8 cellular contexts compared by ENCODE assay signal in genomic region chr3:156674911-156675743, GRCh38. TPM values are rescaled to one million over a fixed set of nuclear protein-coding genes. Genes with fewer than 3 reads are reported as not detected.
DNase-seq lines count a peak whose midpoint lies in the region; ATAC-seq and TF ChIP-seq lines count a peak whose summit lies in the region.

No MANE protein-coding gene starts in this region.

- H3K27ac ChIP-seq in heart left ventricle = peak overlapping the region; percentile 88 to 99 (median 96)
- H3K27ac ChIP-seq in parathyroid adenoma = peak overlapping the region; percentile 99
- peak overlapping the region; percentile 95 for H3K27ac ChIP-seq in vagina

- DNase-seq in CD14-positive monocyte (ENCODE audit: low spot score) (peak; percentile 45), HFFc6 (peak; percentile 15), SK-N-DZ (ENCODE audit: low spot score) (peak; percentile 61), heart left ventricle (peak; percentile 71 to 86 (median 75)), vagina (ENCODE audit: extremely low spot score in 2 of 2) (no peak)
- peak; percentile 61 for DNase-seq in activated naive CD8-positive, alpha-beta T cell treated with anti-CD3 and anti-CD28 coated beads, Interleukin-2, amount 50 U/mL, for 24 hours

- 0% methylated on average over 29 to 84 of the region's 84 CpGs for WGBS in heart left ventricle, 4 donors

- H3K4me1 ChIP-seq in heart left ventricle (peaks cover 3 to 58% (median 33%) of the 10 kb centered on the region in 12 donors), parathyroid adenoma (no peaks in the 10 kb centered on the region), vagina (peaks cover 34% of the 10 kb centered on the region)

- H3K9ac ChIP-seq in parathyroid adenoma = peak overlapping the region; percentile 99

- H3K4me2 ChIP-seq in parathyroid adenoma (ENCODE audit: low read length) = peak overlapping the region; percentile 85

- no peaks in the 10 kb centered on the region for H3K9me3 ChIP-seq in heart left ventricle
- H3K9me3 ChIP-seq in parathyroid adenoma (ENCODE audit: control insufficient read depth, low read length) = no peaks in the 10 kb centered on the region
- H3K9me3 ChIP-seq in vagina = no peaks in the 10 kb centered on the region

- peak overlapping the region; percentile 23 for H2AFZ ChIP-seq in parathyroid adenoma

- H3K4me3 Mint-ChIP-seq in CD14-positive monocyte (peak overlapping the region; percentile 95 to 98), HFFc6 (peak overlapping the region; percentile 98)
- H3K4me3 Mint-ChIP-seq in activated naive CD8-positive, alpha-beta T cell treated with anti-CD3 and anti-CD28 coated beads, Interleukin-2, amount 50 U/mL, for 24 hours = peak overlapping the region; percentile 95

- H3K27me3 ChIP-seq in heart left ventricle = no peaks in the 10 kb centered on the region
- no peaks in the 10 kb centered on the region for H3K27me3 ChIP-seq in parathyroid adenoma (ENCODE audit: control insufficient read depth, insufficient read depth, low read length)
- no peaks in the 10 kb centered on the region for H3K27me3 ChIP-seq in vagina

- H3K36me3 ChIP-seq in heart left ventricle (peaks cover 0 to 25% (median 20%) of the 10 kb centered on the region in 9 donors), parathyroid adenoma (ENCODE audit: control insufficient read depth, insufficient read depth, low read length) (no peaks in the 10 kb centered on the region), vagina (peaks cover 0 to 20% of the 10 kb centered on the region in 2 donors)

- TF ChIP-seq CTCF in CD14-positive monocyte (IDR thresholded peaks at IDR 0.05) (peak; percentile 53), HFFc6 (IDR thresholded peaks at IDR 0.05) (peak; percentile 77), heart left ventricle (IDR thresholded peaks at IDR 0.05) (peak; percentile 12 to 59 (median 47)), parathyroid adenoma (IDR thresholded peaks at IDR 0.05) (peak; percentile 42), vagina (IDR thresholded peaks at IDR 0.05) (peak; percentile 9 to 56 (median 16))

- H3K36me3 Mint-ChIP-seq in CD14-positive monocyte (peaks cover 18 to 23% of the 10 kb centered on the region in 2 donors), HFFc6 (ENCODE audit: low read depth) (peaks cover 45% of the 10 kb centered on the region)
- H3K36me3 Mint-ChIP-seq in activated naive CD8-positive, alpha-beta T cell treated with anti-CD3 and anti-CD28 coated beads, Interleukin-2, amount 50 U/mL, for 24 hours (ENCODE audit: low read depth) = peaks cover 27% of the 10 kb centered on the region

- TF ChIP-seq POLR2A in heart left ventricle (IDR thresholded peaks at IDR 0.05) = no peak
- TF ChIP-seq POLR2A in vagina (IDR thresholded peaks at IDR 0.05) = no peak

- H3K4me1 Mint-ChIP-seq in CD14-positive monocyte (peaks cover 65% of the 10 kb centered on the region), HFFc6 (ENCODE audit: low read depth) (peaks cover 53% of the 10 kb centered on the region)
- peaks cover 49% of the 10 kb centered on the region for H3K4me1 Mint-ChIP-seq in activated naive CD8-positive, alpha-beta T cell treated with anti-CD3 and anti-CD28 coated beads, Interleukin-2, amount 50 U/mL, for 24 hours

- H3K27me3 Mint-ChIP-seq in CD14-positive monocyte (ENCODE audit: low read depth in 3 of 3) = peaks cover 0 to 1% (median 0%) of the 10 kb centered on the region in 3 donors
- no peaks in the 10 kb centered on the region; the same call in 1 of the 2 replicates for H3K27me3 Mint-ChIP-seq in HFFc6 (ENCODE audit: insufficient read depth)
- H3K27me3 Mint-ChIP-seq in activated naive CD8-positive, alpha-beta T cell treated with anti-CD3 and anti-CD28 coated beads, Interleukin-2, amount 50 U/mL, for 24 hours = no peaks in the 10 kb centered on the region

- ATAC-seq in activated naive CD8-positive, alpha-beta T cell treated with anti-CD3 and anti-CD28 coated beads, Interleukin-2, amount 50 U/mL, for 24 hours = no peak
- ATAC-seq in heart left ventricle (peak in 3 of 4 donors; percentile 13 to 49 (median 29)), GM18909 (IDR thresholded peaks at IDR 0.05; ENCODE audit: poor library complexity, unreplicated experiment) (no peak)

- H3K9me3 Mint-ChIP-seq in CD14-positive monocyte (peaks cover 0 to 3% (median 0%) of the 10 kb centered on the region in 7 donors), HFFc6 (no peaks in the 10 kb centered on the region)
- no peaks in the 10 kb centered on the region for H3K9me3 Mint-ChIP-seq in activated naive CD8-positive, alpha-beta T cell treated with anti-CD3 and anti-CD28 coated beads, Interleukin-2, amount 50 U/mL, for 24 hours

- H3K79me2 ChIP-seq in parathyroid adenoma = peaks cover 42% of the 10 kb centered on the region

- H3K4me3 ChIP-seq in heart left ventricle (peak overlapping the region; percentile 66 to 97 (median 80)), parathyroid adenoma (ENCODE audit: low read depth, low read length) (peak overlapping the region; percentile 90), vagina (peak overlapping the region; percentile 67 to 91)

- peak overlapping the region; percentile 88 to 99 (median 97) for H3K27ac Mint-ChIP-seq in CD14-positive monocyte
- peak overlapping the region; percentile 94 for H3K27ac Mint-ChIP-seq in HFFc6
- peak overlapping the region; percentile 69 for H3K27ac Mint-ChIP-seq in activated naive CD8-positive, alpha-beta T cell treated with anti-CD3 and anti-CD28 coated beads, Interleukin-2, amount 50 U/mL, for 24 hours

- intact Hi-C loops in CD14-positive monocyte (cut with micrococcal nuclease) (loop anchor here (5.0 to 10.0 kb wide), 7 partner anchors 118 to 472 kb away; partner anchors contain the start of genes SSR3 (in 2 of the 2) and LEKR1 (in 1 of the 2)), heart left ventricle (cut with DNase I) (loop anchor here (1.0 to 10.0 kb wide), 24 partner anchors 68 to 523 kb away; partner anchors contain the start of genes LEKR1 (in 7 of the 10) and SSR3 (in 4 of the 10)), vagina (cut with DNase I) (loop anchor here (2.0 to 10.0 kb wide), 4 partner anchors 123 to 452 kb away; partner anchors contain the start of gene LEKR1)

RNA-seq across cellular contexts. Expression of gene TIPARP, which starts 0.7 kb away (rescaled TPM):
- polyA plus RNA-seq in CD14-positive monocyte = 10 to 100 TPM; 12.7 to 16.7 TPM
- total RNA-seq in HFFc6 (2021; fragmentation: NEBNext Ultra II Directional; extraction: Animal tissue kit (Norgen Biotek cat#: 25700)) = 10 to 100 TPM; 60.6 to 78.0 (median 67.4) TPM
- 5.9 and 6.3 TPM in 2 replicates for polyA plus RNA-seq in SK-N-DZ (2014; cell fraction: cytosol; rRNA removed)
- polyA plus RNA-seq in SK-N-DZ (2014; cell fraction: nucleus; rRNA removed) = 2.7 and 3.4 TPM in 2 replicates
- 10 to 100 TPM; 17.8 to 46.8 (median 33.8) TPM for total RNA-seq in heart left ventricle
- polyA plus RNA-seq in heart left ventricle = 10 to 100 TPM; 12.8 to 36.7 TPM
- 44.0 TPM for total RNA-seq in vagina

Comparison
In these comparisons a context has a peak if more than half of its experiments do, and no peak if none do; other contexts are left out.
1. DNase-seq: peak in CD14-positive monocyte (single experiment), HFFc6 (single experiment), SK-N-DZ (single experiment), activated naive CD8-positive, alpha-beta T cell treated with anti-CD3 and anti-CD28 coated beads, Interleukin-2, amount 50 U/mL, for 24 hours (single experiment) and heart left ventricle (5 of 5); none in vagina (0 of 2).
2. CTCF ChIP-seq: peak in every context shown above with its lines; median percentile 77 in HFFc6; 53 in CD14-positive monocyte; 47 in heart left ventricle; 42 in parathyroid adenoma; 16 in vagina.
3. ATAC-seq: peak in heart left ventricle (3 of 4); none in activated naive CD8-positive, alpha-beta T cell treated with anti-CD3 and anti-CD28 coated beads, Interleukin-2, amount 50 U/mL, for 24 hours (single experiment) and GM18909 (single experiment).
4. Peak in every context shown above with its lines, with median percentiles within 50 percentile points of each other: H3K27ac Mint-ChIP-seq, H3K4me3 Mint-ChIP-seq, H3K27ac ChIP-seq and H3K4me3 ChIP-seq.